In genomic region chr13:70178346-70178745, GRCh38 we compare ENCODE assay signal across 35 cellular contexts.
"Had no signal": no experiment of that assay in that cellular context is flagged by ENCODE, and none has a peak within 500 bp of the region (broad histone marks: within the 10 kb centered on the region; RNA-seq: fewer than 3 reads in every experiment).

No MANE protein-coding gene starts in this region.

- H3K27me3 ChIP-seq: MG63 had no signal

- H3K4me3 ChIP-seq: MG63 had no signal

- DNase-seq: Karpas-422, Kasumi-1, MG63, MV-4-11, NCI-H1048, NCI-H1092, NCI-H1092 treated with DMSO at 0.1 percent for 48 hours, NCI-H1105, NCI-H1105 treated with DMSO at 0.1 percent for 48 hours, NCI-H1417, NCI-H1417 treated with DMSO at 0.1 percent for 48 hours, NCI-H1436, NCI-H1436 treated with DMSO at 0.1 percent for 48 hours, NCI-H146, NCI-H1694, NCI-H1694 treated with DMSO at 0.1 percent for 48 hours, NCI-H187, NCI-H187 treated with DMSO at 0.1 percent for 48 hours, NCI-H1930, NCI-H2029, NCI-H2029 treated with DMSO at 0.1 percent for 48 hours, NCI-H2081, NCI-H2081 treated with DMSO at 0.1 percent for 48 hours, NCI-H2107, NCI-H2171, NCI-H2171 treated with DMSO at 0.1 percent for 48 hours, NCI-H2227 treated with DMSO at 0.1 percent for 48 hours, NCI-H226, NCI-H345, NCI-H446, NCI-H446 treated with DMSO at 0.1 percent for 48 hours, NCI-H510A, NCI-H510A treated with DMSO at 0.1 percent for 48 hours, NCI-H524, NCI-H524 treated with DMSO at 0.1 percent for 48 hours had no signal

- H3K36me3 ChIP-seq: MG63 had no signal

- H3K9me3 ChIP-seq: MG63 had no signal
